In the genomic region with DNA sequence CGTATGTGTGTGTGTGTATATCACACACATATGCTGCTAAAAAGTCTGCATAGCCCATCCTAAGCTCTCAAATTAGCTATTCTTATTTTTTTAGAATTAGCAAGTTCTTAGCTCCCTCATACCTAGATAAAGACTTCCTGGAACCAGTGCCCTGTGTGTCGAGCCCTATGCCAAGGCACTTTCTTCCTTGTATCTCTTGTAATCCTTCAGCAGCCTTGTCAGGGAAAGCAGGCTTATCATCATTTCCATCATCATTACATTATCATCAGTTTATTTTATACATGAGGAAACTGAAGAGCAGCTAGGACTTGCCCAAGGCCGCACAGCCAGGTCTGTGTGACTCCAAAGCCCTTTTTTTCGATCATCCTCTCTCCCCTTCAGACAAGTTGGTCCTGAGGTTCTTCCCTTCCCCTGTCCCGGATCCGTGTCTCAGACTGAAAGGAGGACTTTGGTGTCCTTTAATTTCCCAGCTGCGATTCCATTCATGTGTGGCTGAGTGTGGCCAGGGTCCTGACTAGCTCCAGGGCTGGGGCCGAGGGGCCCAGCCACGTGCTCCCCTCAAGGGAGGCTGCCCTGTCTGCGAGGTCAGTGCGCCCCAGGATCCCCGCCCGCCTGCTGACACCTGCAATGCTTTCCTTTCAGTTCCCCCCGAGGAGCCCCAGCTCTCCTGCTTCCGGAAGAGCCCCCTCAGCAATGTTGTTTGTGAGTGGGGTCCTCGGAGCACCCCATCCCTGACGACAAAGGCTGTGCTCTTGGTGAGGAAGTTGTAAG, we compare ENCODE assay signal across 1 cellular context.
A peak's percentile ranks its signal among the peaks of the same experiment; 100 is the strongest.
TF ChIP-seq lines count a peak whose summit lies in the region.

No MANE protein-coding gene starts in this region.

TF ChIP-seq in H1, 55 proteins besides CTCF, POLR2A, EP300 and RAD21:
- TF ChIP-seq BRCA1 (IDR thresholded peaks at IDR 0.05; ENCODE audit: low read depth, low read length), result no peak
- TF ChIP-seq, protein P1, sequence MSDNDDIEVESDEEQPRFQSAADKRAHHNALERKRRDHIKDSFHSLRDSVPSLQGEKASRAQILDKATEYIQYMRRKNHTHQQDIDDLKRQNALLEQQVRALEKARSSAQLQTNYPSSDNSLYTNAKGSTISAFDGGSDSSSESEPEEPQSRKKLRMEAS (IDR thresholded peaks at IDR 0.05), result peak; percentile 62
- TF ChIP-seq SIX5 (IDR thresholded peaks at IDR 0.05; ENCODE audit: low read depth, low read length), result no peak
- TF ChIP-seq CTBP2 (IDR thresholded peaks at IDR 0.05; ENCODE audit: borderline replicate concordance, insufficient read depth, insufficient read length, low read length), result no peak
- no peak for TF ChIP-seq RFX5 (IDR thresholded peaks at IDR 0.05; ENCODE audit: borderline replicate concordance, low read depth, low read length)
- TF ChIP-seq ZNF274 (IDR thresholded peaks at IDR 0.05; ENCODE audit: borderline replicate concordance, extremely low read depth, low read length), result no peak
- TF ChIP-seq SRF (IDR thresholded peaks at IDR 0.05; ENCODE audit: low read depth, low read length), result no peak
- no peak for TF ChIP-seq MAFK (IDR thresholded peaks at IDR 0.05; ENCODE audit: low read depth, low read length)
- TF ChIP-seq RXRA (IDR thresholded peaks at IDR 0.05; ENCODE audit: insufficient read depth, low read depth, low read length), result no peak
- TF ChIP-seq, protein P2, sequence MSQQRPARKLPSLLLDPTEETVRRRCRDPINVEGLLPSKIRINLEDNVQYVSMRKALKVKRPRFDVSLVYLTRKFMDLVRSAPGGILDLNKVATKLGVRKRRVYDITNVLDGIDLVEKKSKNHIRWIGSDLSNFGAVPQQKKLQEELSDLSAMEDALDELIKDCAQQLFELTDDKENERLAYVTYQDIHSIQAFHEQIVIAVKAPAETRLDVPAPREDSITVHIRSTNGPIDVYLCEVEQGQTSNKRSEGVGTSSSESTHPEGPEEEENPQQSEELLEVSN (IDR thresholded peaks at IDR 0.05), result peak; percentile 65; the same call in 1 of the 2 replicates
- TF ChIP-seq, protein P3, sequence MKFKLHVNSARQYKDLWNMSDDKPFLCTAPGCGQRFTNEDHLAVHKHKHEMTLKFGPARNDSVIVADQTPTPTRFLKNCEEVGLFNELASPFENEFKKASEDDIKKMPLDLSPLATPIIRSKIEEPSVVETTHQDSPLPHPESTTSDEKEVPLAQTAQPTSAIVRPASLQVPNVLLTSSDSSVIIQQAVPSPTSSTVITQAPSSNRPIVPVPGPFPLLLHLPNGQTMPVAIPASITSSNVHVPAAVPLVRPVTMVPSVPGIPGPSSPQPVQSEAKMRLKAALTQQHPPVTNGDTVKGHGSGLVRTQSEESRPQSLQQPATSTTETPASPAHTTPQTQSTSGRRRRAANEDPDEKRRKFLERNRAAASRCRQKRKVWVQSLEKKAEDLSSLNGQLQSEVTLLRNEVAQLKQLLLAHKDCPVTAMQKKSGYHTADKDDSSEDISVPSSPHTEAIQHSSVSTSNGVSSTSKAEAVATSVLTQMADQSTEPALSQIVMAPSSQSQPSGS (IDR thresholded peaks at IDR 0.05; ENCODE audit: low read length), result no peak
- TF ChIP-seq TBP (IDR thresholded peaks at IDR 0.05; ENCODE audit: low read depth, low read length), result no peak
